Comparison of ENCODE assay signal across 8 cellular contexts in the genomic region with DNA sequence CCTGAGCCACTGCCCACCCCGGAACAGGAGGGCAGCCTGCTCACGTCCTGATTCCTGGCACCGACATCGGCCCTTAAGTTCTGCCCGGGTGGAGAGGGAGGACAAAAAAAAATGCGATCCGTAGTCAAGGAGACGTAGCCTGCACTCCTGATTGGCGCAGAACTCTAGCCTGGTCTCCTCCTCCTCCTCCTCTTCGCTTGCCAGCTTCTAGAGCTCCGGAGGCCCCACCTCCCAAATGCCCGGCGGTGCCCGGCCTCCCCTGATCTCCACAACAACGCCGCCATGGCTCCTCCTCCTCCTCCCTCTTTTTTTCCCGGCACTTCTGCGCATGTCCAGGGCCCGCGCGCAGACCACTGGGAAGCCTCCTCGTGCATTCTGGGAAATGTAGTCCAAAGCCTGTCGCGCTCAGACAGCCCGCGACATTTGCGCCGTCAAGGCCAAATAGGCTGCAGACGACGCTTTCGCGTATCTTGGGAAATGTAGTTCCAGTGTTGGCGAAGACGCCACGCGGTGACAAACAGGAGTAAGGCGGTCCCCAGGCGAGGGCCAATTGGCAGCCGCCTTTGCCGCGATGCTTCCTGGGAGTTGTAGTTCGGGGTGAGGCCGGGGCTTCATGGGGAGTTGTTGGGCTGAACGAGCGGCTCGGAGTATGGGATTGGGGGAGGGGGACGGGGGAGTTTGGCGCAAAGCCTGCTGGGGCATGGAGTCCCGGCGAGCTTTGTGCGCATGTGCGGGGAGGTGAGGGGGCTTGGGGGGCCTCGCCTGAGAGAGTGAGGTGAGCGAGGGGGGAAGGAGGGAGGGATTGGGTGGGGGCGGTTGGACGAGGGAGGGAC. TPM values are rescaled to one million over a fixed set of nuclear protein-coding genes. Genes with fewer than 3 reads are reported as not detected.
DNase-seq lines count a peak whose midpoint lies in the region; TF ChIP-seq lines count a peak whose summit lies in the region.

Gene ZNF444, plus strand, starts transcription at position 705 of the 833 bp plus-strand sequence. CDS start 5,625 bp downstream, outside the sequence.

- H3K4me1 ChIP-seq in effector memory CD4-positive, alpha-beta T cell (ENCODE audit: control insufficient read depth, insufficient read depth, low read length, poor library complexity, severe bottlenecking): peaks cover 12% of the 10 kb centered on the region

- no peaks in the 10 kb centered on the region for H3K27me3 ChIP-seq in effector memory CD4-positive, alpha-beta T cell (replicated peaks; ENCODE audit: control insufficient read depth, insufficient read depth, low read length, poor library complexity, severe bottlenecking)

- H3K4me3 ChIP-seq in effector memory CD4-positive, alpha-beta T cell (ENCODE audit: insufficient read depth, low read depth, low read length, poor library complexity, severe bottlenecking): peak within 1 kb of the TSS; percentile 84

- peak within 1 kb of the TSS; percentile 82 for H3K27ac ChIP-seq in effector memory CD4-positive, alpha-beta T cell (ENCODE audit: insufficient read depth, low read length, poor library complexity, severe bottlenecking)

- no peaks in the 10 kb centered on the region for H3K9me3 ChIP-seq in effector memory CD4-positive, alpha-beta T cell (ENCODE audit: control insufficient read depth, low read length)

- DNase-seq in CMK (ENCODE audit: low read depth) (peak; percentile 98), GM20000 (ENCODE audit: low spot score) (peak; percentile 98), HT-29 (ENCODE audit: low spot score) (peak; percentile 100), NOMO-1 (lab: John Stamatoyannopoulos, UW; ENCODE audit: unreplicated experiment in 2 of 2) (peak; percentile 100), lung microvascular endothelial cell (ENCODE audit: low read depth in 2 of 2) (peak; percentile 100)
- DNase-seq in activated CD8-positive, alpha-beta memory T cell treated with anti-CD3 and anti-CD28 coated beads for 4 hours (ENCODE audit: low read depth in 2 of 2): peak; percentile 97 to 99
- peak; percentile 97 to 100 (median 99) for DNase-seq in effector memory CD4-positive, alpha-beta T cell
- peak; percentile 96 to 98 (median 98) for DNase-seq in stimulated activated CD4-positive, alpha-beta T cell treated with anti-CD3 and anti-CD28 coated beads, TNF-alpha, amount 100 ng/mL, for 48 hours (ENCODE audit: low read depth in 3 of 3)

- H3K36me3 ChIP-seq in effector memory CD4-positive, alpha-beta T cell (ENCODE audit: control insufficient read depth, insufficient read depth, low read length): no peaks in the 10 kb centered on the region

- TF ChIP-seq CTCF in GM20000 (IDR thresholded peaks at IDR 0.05; ENCODE audit: extremely low read depth, missing control alignments): no peak

RNA-seq across cellular contexts. Expression of gene ZNF444, which starts in this region (rescaled TPM):
- total RNA-seq in HT-29 (2014; rRNA removed; shearing (Covaris generic)): 73.7 and 112 TPM in 2 replicates
- total RNA-seq in lung microvascular endothelial cell: 8.1 and 12.5 TPM in 2 replicates

Comparison
In these comparisons a context has a peak if more than half of its experiments do, and no peak if none do; other contexts are left out.
1. Peak in every context shown above with its lines: DNase-seq, H3K4me3 ChIP-seq and H3K27ac ChIP-seq.